ENCODE assay signal across 17 cellular contexts in the genomic region with DNA sequence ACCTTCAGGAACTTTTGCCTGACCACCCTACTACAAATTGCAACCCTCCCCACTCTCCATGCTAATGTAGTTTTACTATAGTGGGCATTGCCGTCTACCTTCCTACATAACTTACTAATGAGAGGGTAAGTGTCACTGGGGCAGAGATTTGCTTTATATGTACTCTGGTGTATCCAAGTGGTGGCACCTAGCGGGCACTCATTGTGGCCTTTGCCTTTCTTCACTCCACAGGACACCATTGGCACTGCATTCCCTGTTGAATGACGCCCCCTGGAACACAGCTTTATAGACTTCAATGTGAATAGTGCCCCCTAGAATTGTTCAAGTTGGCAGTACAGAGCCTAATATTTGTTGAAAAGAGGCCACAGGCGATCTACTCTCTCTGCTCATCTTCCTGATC.
DNase-seq lines count a peak whose midpoint lies in the region; ATAC-seq and TF ChIP-seq lines count a peak whose summit lies in the region.
"Had no signal": no experiment of that assay in that cellular context is flagged by ENCODE, and none has a peak within 500 bp of the region (broad histone marks: within the 10 kb centered on the region; RNA-seq: fewer than 3 reads in every experiment).

No MANE protein-coding gene starts in this region.

- TF ChIP-seq CTCF in CD14-positive monocyte (IDR thresholded peaks at IDR 0.05) (peak; percentile 7), hepatocyte (IDR thresholded peaks at IDR 0.05; ENCODE audit: poor library complexity) (no peak)

- intact Hi-C loops in CD14-positive monocyte (cut with micrococcal nuclease), result no loop called here

- no peaks in the 10 kb centered on the region for H4K20me1 ChIP-seq in hepatocyte (ENCODE audit: insufficient read depth, poor library complexity, severe bottlenecking)

- no peak overlapping the region for H3K4me3 Mint-ChIP-seq in CD14-positive monocyte
- no peak overlapping the region for H3K4me3 Mint-ChIP-seq in T-helper 2 cell treated with Interferon-gamma antibody and Interleukin-4, amounts not matched to agents 5 μg/mL and 100 μg/mL, for 36 hours
- no peak overlapping the region for H3K4me3 Mint-ChIP-seq in activated T-cell treated with anti-CD3 and anti-CD28 coated beads, Interleukin-2, amount 50 U/mL, for 24 hours
- H3K4me3 Mint-ChIP-seq: CD4-positive, alpha-beta T cell; GM23338 had no signal

- 74% methylated on average over 4 of the region's 4 CpGs for WGBS in hepatocyte (ENCODE audit: low lambda C conversion rate, missing lambda C conversion rate)

- peaks cover 11% of the 10 kb centered on the region for H3K4me1 Mint-ChIP-seq in CD14-positive monocyte
- no peaks in the 10 kb centered on the region for H3K4me1 Mint-ChIP-seq in T-helper 2 cell treated with Interferon-gamma antibody and Interleukin-4, amounts not matched to agents 5 μg/mL and 100 μg/mL, for 36 hours (ENCODE audit: low read depth)
- H3K4me1 Mint-ChIP-seq in activated T-cell treated with anti-CD3 and anti-CD28 coated beads, Interleukin-2, amount 50 U/mL, for 24 hours (ENCODE audit: low read depth), result no peaks in the 10 kb centered on the region

- H3K36me3 ChIP-seq in hepatocyte (replicated peaks; ENCODE audit: insufficient read depth, low read depth) (no peaks in the 10 kb centered on the region), mucosa of stomach (ENCODE audit: control insufficient read depth, insufficient read depth, low read length) (no peaks in the 10 kb centered on the region)
- H3K36me3 ChIP-seq: SJSA1 had no signal

- H3K4me3 ChIP-seq in hepatocyte, result no peak overlapping the region
- peak overlapping the region; percentile 36 for H3K4me3 ChIP-seq in mucosa of stomach (ENCODE audit: low read length)
- H3K4me3 ChIP-seq: GM23338, SJSA1 had no signal

- H3K9me3 Mint-ChIP-seq in CD14-positive monocyte, result no peaks in the 10 kb centered on the region
- H3K9me3 Mint-ChIP-seq in T-helper 2 cell treated with Interferon-gamma antibody and Interleukin-4, amounts not matched to agents 5 μg/mL and 100 μg/mL, for 36 hours, result no peaks in the 10 kb centered on the region
- no peaks in the 10 kb centered on the region for H3K9me3 Mint-ChIP-seq in activated T-cell treated with anti-CD3 and anti-CD28 coated beads, Interleukin-2, amount 50 U/mL, for 24 hours
- H3K9me3 Mint-ChIP-seq: CD4-positive, alpha-beta T cell; GM23338 had no signal

- H3K9ac ChIP-seq in mucosa of stomach (ENCODE audit: low read length), result no peak overlapping the region

- no peak for ATAC-seq in HG02938 (IDR thresholded peaks at IDR 0.05; ENCODE audit: unreplicated experiment)

- H3K9me2 ChIP-seq in hepatocyte (replicated peaks; ENCODE audit: insufficient read depth), result no peaks in the 10 kb centered on the region

- no peak overlapping the region for H2AFZ ChIP-seq in hepatocyte
- H2AFZ ChIP-seq: GM23338 had no signal

- H3K27ac Mint-ChIP-seq in CD14-positive monocyte, result no peak overlapping the region
- H3K27ac Mint-ChIP-seq in T-helper 2 cell treated with Interferon-gamma antibody and Interleukin-4, amounts not matched to agents 5 μg/mL and 100 μg/mL, for 36 hours, result no peak overlapping the region
- H3K27ac Mint-ChIP-seq in activated T-cell treated with anti-CD3 and anti-CD28 coated beads, Interleukin-2, amount 50 U/mL, for 24 hours, result no peak overlapping the region
- H3K27ac Mint-ChIP-seq: CD4-positive, alpha-beta T cell; GM23338 had no signal

- H3K27me3 ChIP-seq in hepatocyte, result no peaks in the 10 kb centered on the region
- no peaks in the 10 kb centered on the region for H3K27me3 ChIP-seq in mucosa of stomach (ENCODE audit: control insufficient read depth, insufficient read depth, low read length)
- H3K27me3 ChIP-seq: SJSA1 had no signal

- peak overlapping the region; percentile 68 for H3K27ac ChIP-seq in hepatocyte
- H3K27ac ChIP-seq: SJSA1 had no signal

- peak overlapping the region; percentile 45 for H3K4me2 ChIP-seq in hepatocyte
- H3K4me2 ChIP-seq: GM23338 had no signal

- H3K27me3 Mint-ChIP-seq in CD14-positive monocyte (ENCODE audit: low read depth in 3 of 3), result peaks cover 0 to 2% (median 0%) of the 10 kb centered on the region in 3 donors
- no peaks in the 10 kb centered on the region for H3K27me3 Mint-ChIP-seq in T-helper 2 cell treated with Interferon-gamma antibody and Interleukin-4, amounts not matched to agents 5 μg/mL and 100 μg/mL, for 36 hours (ENCODE audit: low read depth)
- peaks cover under 1% of the 10 kb centered on the region for H3K27me3 Mint-ChIP-seq in activated T-cell treated with anti-CD3 and anti-CD28 coated beads, Interleukin-2, amount 50 U/mL, for 24 hours
- H3K27me3 Mint-ChIP-seq: CD4-positive, alpha-beta T cell had no signal

- DNase-seq in CD14-positive monocyte (ENCODE audit: low spot score) (no peak), OCI-M1 (lab: John Stamatoyannopoulos, UW) (peak; percentile 5), hepatocyte (ENCODE audit: low spot score) (no peak), GOT3 (lab: John Stamatoyannopoulos, UW) (no peak)
- DNase-seq in T-helper 2 cell treated with Interferon-gamma antibody and Interleukin-4, amounts not matched to agents 5 μg/mL and 100 μg/mL, for 36 hours (ENCODE audit: low spot score), result no peak
- DNase-seq in activated T-cell treated with anti-CD3 and anti-CD28 coated beads, Interleukin-2, amount 50 U/mL, for 24 hours, result no peak
- DNase-seq: CD4-positive, alpha-beta T cell; GF-D8; IMR-90; Kasumi-1; NCI-H1417; NCI-H2029; NCI-H524 had no signal

- H3K36me3 Mint-ChIP-seq in CD14-positive monocyte, result no peaks in the 10 kb centered on the region
- no peaks in the 10 kb centered on the region for H3K36me3 Mint-ChIP-seq in T-helper 2 cell treated with Interferon-gamma antibody and Interleukin-4, amounts not matched to agents 5 μg/mL and 100 μg/mL, for 36 hours (ENCODE audit: low read depth)
- no peaks in the 10 kb centered on the region for H3K36me3 Mint-ChIP-seq in activated T-cell treated with anti-CD3 and anti-CD28 coated beads, Interleukin-2, amount 50 U/mL, for 24 hours (ENCODE audit: low read depth)

- no peaks in the 10 kb centered on the region for H3K9me3 ChIP-seq in hepatocyte (ENCODE audit: low read depth)
- no peaks in the 10 kb centered on the region for H3K9me3 ChIP-seq in mucosa of stomach (ENCODE audit: control insufficient read depth, low read length)
- H3K9me3 ChIP-seq: SJSA1 had no signal

- no peaks in the 10 kb centered on the region for H3K79me2 ChIP-seq in hepatocyte

- H3K4me1 ChIP-seq in hepatocyte (ENCODE audit: insufficient read depth), result peaks cover 17% of the 10 kb centered on the region
- peaks cover 59% of the 10 kb centered on the region for H3K4me1 ChIP-seq in mucosa of stomach (ENCODE audit: control insufficient read depth, insufficient read depth, low read length)
